38 cellular contexts compared by ENCODE assay signal in genomic region chr10:118710487-118710886, GRCh38.
"Had no signal": no experiment of that assay in that cellular context is flagged by ENCODE, and none has a peak within 500 bp of the region (broad histone marks: within the 10 kb centered on the region; RNA-seq: fewer than 3 reads in every experiment).

No MANE protein-coding gene starts in this region.

- H3K9me3 Mint-ChIP-seq: activated B cell treated with CpG ODN at 0.5 μM for 24 hours; activated CD4-positive, alpha-beta memory T cell treated with anti-CD3 and anti-CD28 coated beads for 36 hours; activated naive CD4-positive, alpha-beta T cell treated with anti-CD3 and anti-CD28 coated beads for 36 hours; activated naive CD4-positive, alpha-beta T cell treated with anti-CD3 and anti-CD28 coated beads, Interleukin-2, amount 50 U/mL, for 72 hours; activated T-cell treated with anti-CD3 and anti-CD28 coated beads, Interleukin-2, amount 50 U/mL, for 4 hours; activated T-helper 1 cell treated with anti-CD3 and anti-CD28 coated beads, Interleukin-12 subunit alpha, Interleukin-12 subunit beta, Interleukin-2, Interleukin-4 antibody, amounts not matched to agents 30 ng/mL and 10 ng/mL and 1 ng/mL, durations not matched to agents 14 hours and 24 hours and 36 hours had no signal

- H3K9me3 ChIP-seq: adrenal gland, body of pancreas, breast epithelium, Peyer's patch had no signal

- H3K27me3 Mint-ChIP-seq: activated B cell treated with CpG ODN at 0.5 μM for 24 hours; activated CD4-positive, alpha-beta memory T cell treated with anti-CD3 and anti-CD28 coated beads for 36 hours had no signal

- H3K36me3 ChIP-seq: adrenal gland, breast epithelium, Peyer's patch had no signal

- H3K4me1 ChIP-seq: adrenal gland, body of pancreas, breast epithelium, Peyer's patch had no signal

- DNase-seq: activated B cell treated with CpG ODN at 0.5 μM for 24 hours; activated CD4-positive, alpha-beta memory T cell treated with anti-CD3 and anti-CD28 coated beads for 36 hours; activated CD4-positive, alpha-beta T cell treated with anti-CD3 and anti-CD28 coated beads for 4 hours; activated CD4-positive, alpha-beta T cell treated with anti-CD3 and anti-CD28 coated beads, Interleukin-2, amount 50 U/mL, for 1 hour; activated CD4-positive, CD25-positive, alpha-beta regulatory T cell treated with anti-CD3 and anti-CD28 coated beads, Interleukin-2, amount 50 U/mL, for 72 hours; activated CD8-positive, alpha-beta memory T cell treated with anti-CD3 and anti-CD28 coated beads, Interleukin-2, amount 50 U/mL, for 4 hours; activated gamma-delta T cell treated with Interleukin-2 at 50 U/mL for 16 hours; activated naive CD4-positive, alpha-beta T cell treated with anti-CD3 and anti-CD28 coated beads for 36 hours; activated T-cell treated with anti-CD3 and anti-CD28 coated beads for 4 hours; activated T-cell treated with anti-CD3 and anti-CD28 coated beads, Interleukin-2, amount 50 U/mL, for 4 hours; adrenal gland; body of pancreas; Kasumi-1; KG1; NCI-H1092; NCI-H1417; NCI-H146; NCI-H187; NCI-H2029 treated with DMSO at 0.1 percent for 48 hours; NCI-H2107; NCI-H2171 treated with DMSO at 0.1 percent for 48 hours; NCI-H2227 treated with DMSO at 0.1 percent for 48 hours; NCI-H446; NCI-H524; NCI-H69; PC-3; Peyer's patch; SIG-M5; SW 1271; T-helper 1 cell; T-helper 2 cell; T-helper 9 cell had no signal

- ATAC-seq: activated naive CD4-positive, alpha-beta T cell treated with anti-CD3 and anti-CD28 coated beads, Interleukin-2, amount 50 U/mL, for 72 hours; activated T-cell treated with anti-CD3 and anti-CD28 coated beads, Interleukin-2, amount 50 U/mL, for 4 hours; body of pancreas; PC-3; Right ventricle myocardium inferior had no signal

- H3K4me3 ChIP-seq: adrenal gland, body of pancreas, breast epithelium, Peyer's patch had no signal

- H3K4me1 Mint-ChIP-seq: activated B cell treated with CpG ODN at 0.5 μM for 24 hours had no signal

- H3K27ac ChIP-seq: adrenal gland, body of pancreas, breast epithelium, Peyer's patch, RWPE1, VCaP had no signal

- H3K27ac Mint-ChIP-seq: activated B cell treated with CpG ODN at 0.5 μM for 24 hours; activated CD4-positive, alpha-beta memory T cell treated with anti-CD3 and anti-CD28 coated beads for 36 hours; activated naive CD4-positive, alpha-beta T cell treated with anti-CD3 and anti-CD28 coated beads for 36 hours; activated naive CD4-positive, alpha-beta T cell treated with anti-CD3 and anti-CD28 coated beads, Interleukin-2, amount 50 U/mL, for 72 hours; activated T-helper 1 cell treated with anti-CD3 and anti-CD28 coated beads, Interleukin-12 subunit alpha, Interleukin-12 subunit beta, Interleukin-2, Interleukin-4 antibody, amounts not matched to agents 30 ng/mL and 10 ng/mL and 1 ng/mL, durations not matched to agents 14 hours and 24 hours and 36 hours had no signal

- H3K27me3 ChIP-seq: adrenal gland, body of pancreas, breast epithelium, Peyer's patch had no signal

- H3K4me3 Mint-ChIP-seq: activated B cell treated with CpG ODN at 0.5 μM for 24 hours; activated CD4-positive, alpha-beta memory T cell treated with anti-CD3 and anti-CD28 coated beads for 36 hours; activated naive CD4-positive, alpha-beta T cell treated with anti-CD3 and anti-CD28 coated beads for 36 hours; activated T-cell treated with anti-CD3 and anti-CD28 coated beads, Interleukin-2, amount 50 U/mL, for 4 hours; activated T-helper 1 cell treated with anti-CD3 and anti-CD28 coated beads, Interleukin-12 subunit alpha, Interleukin-12 subunit beta, Interleukin-2, Interleukin-4 antibody, amounts not matched to agents 30 ng/mL and 10 ng/mL and 1 ng/mL, durations not matched to agents 14 hours and 24 hours and 36 hours had no signal
